8 cellular contexts compared by ENCODE assay signal in genomic region chr2:9205963-9206948, GRCh38. TPM values are rescaled to one million over a fixed set of nuclear protein-coding genes. Genes with fewer than 3 reads are reported as not detected.
DNase-seq lines count a peak whose midpoint lies in the region; ATAC-seq, FAIRE-seq and TF ChIP-seq lines count a peak whose summit lies in the region.

Gene ASAP2, plus strand, starts transcription at chr2:9206812. Its CDS starts 293 bp downstream, at chr2:9207105.

- H3K27me3 ChIP-seq in PC-9 (ENCODE audit: insufficient read depth, low read depth) (no peaks in the 10 kb centered on the region), pancreas (no peaks in the 10 kb centered on the region)

- DNase-seq in C1 segment of cervical spinal cord (lab: John Stamatoyannopoulos, UW) (peak in 10 of 14 donors; percentile 20 to 83 (median 63)), GM19240 (ENCODE audit: insufficient read length, low spot score) (peak; percentile 50), HPDE6-E6E7 (ENCODE audit: extremely low spot score) (peak; percentile 70), PC-9 (peak; percentile 51 to 81), amniotic stem cell (lab: John Stamatoyannopoulos, UW) (peak; percentile 41), left cardiac atrium (peak; percentile 81), pancreas (peak; percentile 58 to 88 (median 75))

- peaks cover 14% of the 10 kb centered on the region; the same call in 1 of the 2 replicates for H4K20me1 ChIP-seq in PC-9 (ENCODE audit: insufficient read depth)

- peaks cover 57% of the 10 kb centered on the region for H3K79me2 ChIP-seq in PC-9 (ENCODE audit: low read depth)

- H3K4me1 ChIP-seq in PC-9 (replicated peaks; ENCODE audit: insufficient read depth): peaks cover 44% of the 10 kb centered on the region
- H3K4me1 ChIP-seq in pancreas: peaks cover 13 to 34% (median 32%) of the 10 kb centered on the region in 3 donors

- H3F3A ChIP-seq in PC-9 (ENCODE audit: insufficient read depth, low read depth): peaks cover 18% of the 10 kb centered on the region; the same call in 1 of the 2 replicates

- BruUV-seq in PC-9 (replicated peaks; lab: Mats Ljungman, UMichigan): no TSS peak

- H3K9me2 ChIP-seq in PC-9 (ENCODE audit: insufficient read depth): no peaks in the 10 kb centered on the region

- H3K9me3 ChIP-seq in PC-9 (ENCODE audit: insufficient read depth, low read depth): no peaks in the 10 kb centered on the region
- H3K9me3 ChIP-seq in pancreas: no peaks in the 10 kb centered on the region

- H3K36me3 ChIP-seq in PC-9 (ENCODE audit: low read depth) (no peaks in the 10 kb centered on the region), pancreas (no peaks in the 10 kb centered on the region)

- no peak for FAIRE-seq in pancreas (lab: Jason Lieb, UNC)

- H3K4me3 ChIP-seq in PC-9 (peak within 1 kb of the TSS; percentile 99), pancreas (peak within 1 kb of the TSS; percentile 60 to 91 (median 80))

- TF ChIP-seq CTCF in PC-9 (conservative IDR thresholded peaks at IDR 0.05) (peak; percentile 84), pancreas (IDR thresholded peaks at IDR 0.05) (peak; percentile 56 to 59 (median 58))

- H2AFZ ChIP-seq in PC-9: peak within 1 kb of the TSS; percentile 85

- peak within 1 kb of the TSS; percentile 74 for H3K27ac ChIP-seq in PC-9
- H3K27ac ChIP-seq in pancreas: peak within 1 kb of the TSS; percentile 80 to 89 (median 84)

- intact Hi-C loops in PC-9 (cut with micrococcal nuclease; ENCODE audit: unreplicated experiment): loop anchor here (1.0 to 10.0 kb wide), 10 partner anchors 28 to 321 kb away; partner anchors contain the start of genes CPSF3 and ITGB1BP1
- intact Hi-C loops in left cardiac atrium (cut with DNase I): loop anchor here (5.0 to 10.0 kb wide), 3 partner anchors 51 to 126 kb away; no protein-coding TSS in a partner anchor
- intact Hi-C loops in pancreas (cut with DNase I): no loop called here

- POLR2A ChIA-PET in PC-9 (lab: Charles Lee; ENCODE audit: unreplicated experiment): no interaction called here

- ATAC-seq in left cardiac atrium (peak; percentile 78 to 88), pancreas (peak; percentile 68 to 80 (median 74)), HG03442 (IDR thresholded peaks at IDR 0.05; ENCODE audit: unreplicated experiment) (no peak)

- CTCF ChIA-PET in PC-9 (lab: Charles Lee): no interaction called here

- 2 to 4% methylated on average over 50 to 128 of the region's 128 CpGs for WGBS in pancreas, 2 donors

- H3K4me2 ChIP-seq in PC-9: peak within 1 kb of the TSS; percentile 97

RNA-seq across cellular contexts. Expression of gene ASAP2, which starts in this region (rescaled TPM):
- total RNA-seq in PC-9 (2021) (60.3 and 66.8 TPM in 2 replicates), left cardiac atrium (10 to 100 TPM; 13.4 to 18.2 TPM), pancreas (10 to 100 TPM in 3 of 6 donors, 1 to 10 TPM in 3; 6.5 to 17.7 (median 8.8) TPM)
- 1 to 10 TPM; 5.8 to 6.6 TPM for polyA plus RNA-seq in pancreas

Comparison
In these comparisons a context has a peak if more than half of its experiments do, and no peak if none do; other contexts are left out.
1. intact Hi-C loops: an anchor here in PC-9 (1.0 to 10.0 kb wide) and left cardiac atrium (5.0 to 10.0 kb wide); none called in pancreas.